ENCODE assay signal across 8 cellular contexts in genomic region chr11:108221981-108222685, GRCh38. TPM values are rescaled to one million over a fixed set of nuclear protein-coding genes. Genes with fewer than 3 reads are reported as not detected.
DNase-seq lines count a peak whose midpoint lies in the region; ATAC-seq lines count a peak whose summit lies in the region.

TSS of gene NPAT (minus strand) at chr11:108222638. CDS start at chr11:108222536, 102 bp downstream.

- H3K27me3 Mint-ChIP-seq in CD8-positive, alpha-beta memory T cell, result no peaks in the 10 kb centered on the region
- no peaks in the 10 kb centered on the region for H3K27me3 Mint-ChIP-seq in effector memory CD8-positive, alpha-beta T cell
- H3K27me3 Mint-ChIP-seq in natural killer cell treated with Interleukin-12 subunit alpha and Interleukin-12 subunit beta and Interleukin-15 and Interleukin-18, amount 100 ng/mL, for 72 hours, result no peaks in the 10 kb centered on the region

- H3K36me3 ChIP-seq in CD8-positive, alpha-beta memory T cell (ENCODE audit: insufficient read depth, low read length), result no peaks in the 10 kb centered on the region
- H3K36me3 ChIP-seq in SJCRH30, result no peaks in the 10 kb centered on the region

- ATAC-seq in GM21619 (IDR thresholded peaks at IDR 0.05; ENCODE audit: unreplicated experiment) (peak; percentile 0), GM18909 (IDR thresholded peaks at IDR 0.05; ENCODE audit: poor library complexity, unreplicated experiment) (no peak), GM21528 (IDR thresholded peaks at IDR 0.05; ENCODE audit: low FRiP score, unreplicated experiment) (no peak), GM18511 (IDR thresholded peaks at IDR 0.05; ENCODE audit: unreplicated experiment) (no peak)
- peak; percentile 7 for ATAC-seq in effector memory CD8-positive, alpha-beta T cell (replicated peaks)
- no peak for ATAC-seq in natural killer cell treated with Interleukin-12 subunit alpha and Interleukin-12 subunit beta and Interleukin-15 and Interleukin-18, amount 100 ng/mL, for 72 hours

- CTCF ChIA-PET in CD8-positive, alpha-beta memory T cell (lab: Charles Lee), result interaction anchor here (0.8 to 7.3 kb wide), 5 partner anchors 15 to 454 kb away, joined by 3 to 160 read pairs (median 18); no protein-coding TSS in a partner anchor

- H3K9me3 ChIP-seq in CD8-positive, alpha-beta memory T cell (ENCODE audit: low read length), result no peaks in the 10 kb centered on the region
- no peaks in the 10 kb centered on the region for H3K9me3 ChIP-seq in SJCRH30 (replicated peaks)

- peaks cover 46 to 65% (median 64%) of the 10 kb centered on the region in 3 donors for H3K4me1 Mint-ChIP-seq in CD8-positive, alpha-beta memory T cell
- H3K4me1 Mint-ChIP-seq in effector memory CD8-positive, alpha-beta T cell (ENCODE audit: low read depth in 2 of 2), result peaks cover 51 to 68% of the 10 kb centered on the region in 2 donors
- peaks cover 33 to 49% of the 10 kb centered on the region in 2 donors for H3K4me1 Mint-ChIP-seq in natural killer cell treated with Interleukin-12 subunit alpha and Interleukin-12 subunit beta and Interleukin-15 and Interleukin-18, amount 100 ng/mL, for 72 hours (ENCODE audit: low read depth in 2 of 2)

- peak in 3 of 5 donors; percentile 35 to 65 (median 37) for DNase-seq in CD8-positive, alpha-beta memory T cell
- DNase-seq in SJCRH30, result no peak
- DNase-seq in effector memory CD8-positive, alpha-beta T cell, result peak in 2 of 3 experiments; percentile 33 to 37
- no peak for DNase-seq in natural killer cell treated with Interleukin-12 subunit alpha and Interleukin-12 subunit beta and Interleukin-15 and Interleukin-18, amount 100 ng/mL, for 72 hours (ENCODE audit: low spot score)

- no peak within 1 kb of the TSS for H3K4me3 Mint-ChIP-seq in CD8-positive, alpha-beta memory T cell
- no peak within 1 kb of the TSS for H3K4me3 Mint-ChIP-seq in effector memory CD8-positive, alpha-beta T cell
- H3K4me3 Mint-ChIP-seq in natural killer cell treated with Interleukin-12 subunit alpha and Interleukin-12 subunit beta and Interleukin-15 and Interleukin-18, amount 100 ng/mL, for 72 hours, result no peak within 1 kb of the TSS

- peaks cover 37% of the 10 kb centered on the region for H3K4me1 ChIP-seq in CD8-positive, alpha-beta memory T cell (ENCODE audit: insufficient read depth, low read length)
- H3K4me1 ChIP-seq in SJCRH30, result no peaks in the 10 kb centered on the region

- H3K9me3 Mint-ChIP-seq in CD8-positive, alpha-beta memory T cell, result no peaks in the 10 kb centered on the region
- H3K9me3 Mint-ChIP-seq in effector memory CD8-positive, alpha-beta T cell, result no peaks in the 10 kb centered on the region
- H3K9me3 Mint-ChIP-seq in natural killer cell treated with Interleukin-12 subunit alpha and Interleukin-12 subunit beta and Interleukin-15 and Interleukin-18, amount 100 ng/mL, for 72 hours, result no peaks in the 10 kb centered on the region

- peak within 1 kb of the TSS; percentile 97 for H3K4me3 ChIP-seq in CD8-positive, alpha-beta memory T cell (ENCODE audit: low read length)
- peak within 1 kb of the TSS; percentile 71 for H3K4me3 ChIP-seq in SJCRH30

- no peaks in the 10 kb centered on the region for H3K27me3 ChIP-seq in CD8-positive, alpha-beta memory T cell (ENCODE audit: insufficient read depth, low read length, poor library complexity, severe bottlenecking)
- no peaks in the 10 kb centered on the region for H3K27me3 ChIP-seq in SJCRH30

- peaks cover 0 to 59% (median 9%) of the 10 kb centered on the region in 3 donors for H3K36me3 Mint-ChIP-seq in CD8-positive, alpha-beta memory T cell
- H3K36me3 Mint-ChIP-seq in effector memory CD8-positive, alpha-beta T cell (ENCODE audit: insufficient read depth), result peaks cover 24% of the 10 kb centered on the region
- peaks cover 12% of the 10 kb centered on the region for H3K36me3 Mint-ChIP-seq in natural killer cell treated with Interleukin-12 subunit alpha and Interleukin-12 subunit beta and Interleukin-15 and Interleukin-18, amount 100 ng/mL, for 72 hours

- POLR2A ChIA-PET in CD8-positive, alpha-beta memory T cell (lab: Charles Lee), result interaction anchor here (0.6 to 5.6 kb wide), 11 partner anchors 10 to 371 kb away, joined by 3 to 163 read pairs (median 4); partner anchors contain the start of gene EXPH5

- H3K27ac ChIP-seq in CD8-positive, alpha-beta memory T cell (ENCODE audit: low read depth, low read length), result peak within 1 kb of the TSS; percentile 100
- H3K27ac ChIP-seq in SJCRH30, result peak within 1 kb of the TSS; percentile 80

- no peak within 1 kb of the TSS for H3K27ac Mint-ChIP-seq in CD8-positive, alpha-beta memory T cell
- H3K27ac Mint-ChIP-seq in effector memory CD8-positive, alpha-beta T cell, result no peak within 1 kb of the TSS
- no peak within 1 kb of the TSS for H3K27ac Mint-ChIP-seq in natural killer cell treated with Interleukin-12 subunit alpha and Interleukin-12 subunit beta and Interleukin-15 and Interleukin-18, amount 100 ng/mL, for 72 hours

RNA-seq across cellular contexts. Expression of gene NPAT, which starts in this region (rescaled TPM):
- 10 to 100 TPM; 38.9 to 39.7 TPM for total RNA-seq in CD8-positive, alpha-beta memory T cell
- polyA plus RNA-seq in CD8-positive, alpha-beta memory T cell, result 39.6 TPM
- total RNA-seq in SJCRH30 (2014; rRNA removed; shearing (Covaris generic)), result 22.9 and 29.6 TPM in 2 replicates
- 10 to 100 TPM; 31.1 to 35.8 TPM for total RNA-seq in natural killer cell treated with Interleukin-12 subunit alpha and Interleukin-12 subunit beta and Interleukin-15 and Interleukin-18, amount 100 ng/mL, for 72 hours

Comparison
In these comparisons a context has a peak if more than half of its experiments do, and no peak if none do; other contexts are left out.
1. DNase-seq: peak in CD8-positive, alpha-beta memory T cell (3 of 5) and effector memory CD8-positive, alpha-beta T cell (2 of 3); none in SJCRH30 (0 of 2) and natural killer cell treated with Interleukin-12 subunit alpha and Interleukin-12 subunit beta and Interleukin-15 and Interleukin-18, amount 100 ng/mL, for 72 hours (single experiment).
2. ATAC-seq: peak in GM21619 (single experiment) and effector memory CD8-positive, alpha-beta T cell (single experiment); none in natural killer cell treated with Interleukin-12 subunit alpha and Interleukin-12 subunit beta and Interleukin-15 and Interleukin-18, amount 100 ng/mL, for 72 hours (0 of 2), GM18909 (single experiment), GM21528 (single experiment) and GM18511 (single experiment).